In the genomic region with DNA sequence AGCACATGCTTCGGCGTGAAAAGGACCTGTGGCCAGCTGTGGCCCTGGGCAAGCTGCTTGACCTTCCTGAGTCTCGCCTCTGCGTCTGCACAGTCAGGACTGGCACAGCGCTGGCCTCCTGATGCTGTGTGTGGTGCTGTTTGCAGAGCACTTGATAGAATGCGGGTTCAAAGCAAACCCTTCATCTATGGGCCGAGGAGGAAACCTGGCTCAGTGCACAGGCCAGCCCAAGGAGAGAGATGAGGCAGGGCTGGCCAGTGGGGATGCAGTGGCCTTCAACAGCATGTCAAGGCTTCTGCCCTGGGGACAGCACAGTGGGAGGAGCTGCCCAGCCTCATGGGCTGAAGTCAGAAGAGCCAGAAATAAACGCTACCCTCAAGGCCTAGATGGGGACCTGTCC, we compare ENCODE assay signal across 24 cellular contexts. TPM values are rescaled to one million over a fixed set of nuclear protein-coding genes. Genes with fewer than 3 reads are reported as not detected.
"Had no signal": no experiment of that assay in that cellular context is flagged by ENCODE, and none has a peak within 500 bp of the region (broad histone marks: within the 10 kb centered on the region; RNA-seq: fewer than 3 reads in every experiment).

No MANE protein-coding gene starts in this region.

- H3K9me3 Mint-ChIP-seq: activated naive CD4-positive, alpha-beta T cell treated with anti-CD3 and anti-CD28 coated beads, Interleukin-2, amount 50 U/mL, for 72 hours; activated T-cell treated with anti-CD3 and anti-CD28 coated beads, Interleukin-2, amount 50 U/mL, for 72 hours; immature natural killer cell; nephron; T-helper 2 cell treated with Interferon-gamma antibody and Interleukin-4, amounts not matched to agents 5 μg/mL and 100 μg/mL, for 36 hours had no signal

- H3K9me3 ChIP-seq: adrenal gland, prostate gland, suprapubic skin had no signal

- H3K4me1 Mint-ChIP-seq: immature natural killer cell had no signal

- H3K36me3 ChIP-seq: adrenal gland, prostate gland, suprapubic skin had no signal

- H3K27ac ChIP-seq: adrenal gland, epithelial cell of prostate, foreskin keratinocyte, prostate gland, skin epidermis, suprapubic skin had no signal

- H3K36me3 Mint-ChIP-seq: activated naive CD4-positive, alpha-beta T cell treated with anti-CD3 and anti-CD28 coated beads, Interleukin-2, amount 50 U/mL, for 72 hours; immature natural killer cell had no signal

- H3K4me1 ChIP-seq: adrenal gland, foreskin keratinocyte, prostate gland had no signal

- DNase-seq: activated CD4-positive, alpha-beta T cell treated with anti-CD3 and anti-CD28 coated beads, Interleukin-2, amount 50 U/mL, for 4 hours; activated gamma-delta T cell treated with Interleukin-2 at 50 U/mL for 16 hours; activated T-cell treated with anti-CD3 and anti-CD28 coated beads, Interleukin-2, amount 50 U/mL, for 72 hours; adrenal gland; foreskin keratinocyte; immature natural killer cell; right cardiac atrium; stimulated activated naive CD8-positive, alpha-beta T cell treated with anti-CD3 and anti-CD28 coated beads, Interleukin-15, Interleukin-2, amounts not matched to agents 100 U/mL and 50 U/mL, for 24 hours; trophoblast cell had no signal

- H3K27ac Mint-ChIP-seq: activated naive CD4-positive, alpha-beta T cell treated with anti-CD3 and anti-CD28 coated beads, Interleukin-2, amount 50 U/mL, for 72 hours; activated T-cell treated with anti-CD3 and anti-CD28 coated beads, Interleukin-2, amount 50 U/mL, for 72 hours; immature natural killer cell; T-helper 2 cell treated with Interferon-gamma antibody and Interleukin-4, amounts not matched to agents 5 μg/mL and 100 μg/mL, for 36 hours had no signal

- H3K4me3 Mint-ChIP-seq: activated T-cell treated with anti-CD3 and anti-CD28 coated beads, Interleukin-2, amount 50 U/mL, for 72 hours; immature natural killer cell; nephron; T-helper 2 cell treated with Interferon-gamma antibody and Interleukin-4, amounts not matched to agents 5 μg/mL and 100 μg/mL, for 36 hours had no signal

- FAIRE-seq: bronchial epithelial cell, TTC549 had no signal

- ATAC-seq: activated naive CD4-positive, alpha-beta T cell treated with anti-CD3 and anti-CD28 coated beads, Interleukin-2, amount 50 U/mL, for 72 hours; activated T-cell treated with anti-CD3 and anti-CD28 coated beads, Interleukin-2, amount 50 U/mL, for 72 hours; foreskin keratinocyte; stimulated activated naive CD8-positive, alpha-beta T cell treated with anti-CD3 and anti-CD28 coated beads, Interleukin-15, Interleukin-2, amounts not matched to agents 100 U/mL and 50 U/mL, for 24 hours had no signal

- H3K27me3 ChIP-seq: adrenal gland, foreskin keratinocyte had no signal

- H3K4me3 ChIP-seq: adrenal gland, prostate gland, skin epidermis, suprapubic skin had no signal

RNA-seq across cellular contexts. Expression of gene VSTM2B, which starts 21.3 kb away (rescaled TPM):
- total RNA-seq: activated CD8-positive, alpha-beta memory T cell treated with anti-CD3 and anti-CD28 coated beads for 36 hours; activated T-cell treated with anti-CD3 and anti-CD28 coated beads, Interleukin-2, amount 50 U/mL, for 72 hours; adrenal gland; bronchial epithelial cell; dermis microvascular lymphatic vessel endothelial cell; fibroblast of lung; foreskin keratinocyte; liver; mesenteric fat pad; omental fat pad; prostate gland; right cardiac atrium; suprapubic skin had no signal
- polyA plus RNA-seq: fibroblast of lung, foreskin keratinocyte, liver, right cardiac atrium had no signal
